8 cellular contexts compared by ENCODE assay signal in genomic region chr20:5557123-5557522, GRCh38. TPM values are rescaled to one million over a fixed set of nuclear protein-coding genes. Genes with fewer than 3 reads are reported as not detected.
DNase-seq lines count a peak whose midpoint lies in the region; ATAC-seq lines count a peak whose summit lies in the region.

No MANE protein-coding gene starts in this region.

- no peaks in the 10 kb centered on the region for H3K9me3 Mint-ChIP-seq in activated naive CD4-positive, alpha-beta T cell treated with anti-CD3 and anti-CD28 coated beads for 36 hours

- H3K27me3 Mint-ChIP-seq in activated naive CD4-positive, alpha-beta T cell treated with anti-CD3 and anti-CD28 coated beads for 36 hours (ENCODE audit: low read depth), result no peaks in the 10 kb centered on the region

- H3K4me1 Mint-ChIP-seq in activated naive CD4-positive, alpha-beta T cell treated with anti-CD3 and anti-CD28 coated beads for 36 hours (ENCODE audit: low read depth), result peaks cover 4% of the 10 kb centered on the region

- no peak overlapping the region for H3K4me3 Mint-ChIP-seq in activated naive CD4-positive, alpha-beta T cell treated with anti-CD3 and anti-CD28 coated beads for 36 hours

- H3K27ac Mint-ChIP-seq in activated naive CD4-positive, alpha-beta T cell treated with anti-CD3 and anti-CD28 coated beads for 36 hours, result peak overlapping the region; percentile 67

- peaks cover 27% of the 10 kb centered on the region for H3K36me3 Mint-ChIP-seq in activated naive CD4-positive, alpha-beta T cell treated with anti-CD3 and anti-CD28 coated beads for 36 hours (ENCODE audit: low read depth)

- DNase-seq in NCI-H1092 treated with DMSO at 0.1 percent for 48 hours (lab: John Stamatoyannopoulos, UW) (peak; percentile 29), NCI-H1092 (lab: John Stamatoyannopoulos, UW) (no peak), RPMI7951 (ENCODE audit: low read depth) (peak; percentile 58), left cardiac atrium (peak; percentile 29)
- DNase-seq in activated naive CD4-positive, alpha-beta T cell treated with anti-CD3 and anti-CD28 coated beads for 36 hours, result peak; percentile 80
- peak; percentile 37 for DNase-seq in stimulated activated CD4-positive, alpha-beta T cell treated with anti-CD3 and anti-CD28 coated beads, Interleukin-12 subunit alpha, Interleukin-12 subunit beta, amount 100 ng/mL, for 4 hours

- CTCF ChIA-PET in activated naive CD4-positive, alpha-beta T cell treated with anti-CD3 and anti-CD28 coated beads for 36 hours (lab: Charles Lee), result interaction anchor here (0.6 to 4.7 kb wide), 13 partner anchors 9 to 246 kb away, joined by 3 to 34 read pairs (median 3); no protein-coding TSS in a partner anchor

- ATAC-seq in HG03378 (IDR thresholded peaks at IDR 0.05; ENCODE audit: unreplicated experiment), result peak; percentile 53
- peak in 1 of 2 donors; percentile 82 for ATAC-seq in left cardiac atrium
- no peak for ATAC-seq in GM19395 (IDR thresholded peaks at IDR 0.05; ENCODE audit: unreplicated experiment)

- intact Hi-C loops in activated naive CD4-positive, alpha-beta T cell treated with anti-CD3 and anti-CD28 coated beads for 36 hours (cut with micrococcal nuclease), result loop anchor here (1.0 kb wide), 3 partner anchors 28 to 446 kb away; no protein-coding TSS in a partner anchor
- intact Hi-C loops in left cardiac atrium (cut with DNase I), result no loop called here

RNA-seq across cellular contexts. Expression of gene GPCPD1, which starts 53.7 kb away (rescaled TPM):
- 13.7 and 18.1 TPM in 2 replicates for total RNA-seq in RPMI7951 (2014; rRNA removed; shearing (Covaris generic))
- 10 to 100 TPM; 25.7 to 32.3 TPM for total RNA-seq in activated naive CD4-positive, alpha-beta T cell treated with anti-CD3 and anti-CD28 coated beads for 36 hours
- 10 to 100 TPM; 22.6 to 39.0 TPM for total RNA-seq in left cardiac atrium
